8 cellular contexts compared by ENCODE assay signal in the genomic region with DNA sequence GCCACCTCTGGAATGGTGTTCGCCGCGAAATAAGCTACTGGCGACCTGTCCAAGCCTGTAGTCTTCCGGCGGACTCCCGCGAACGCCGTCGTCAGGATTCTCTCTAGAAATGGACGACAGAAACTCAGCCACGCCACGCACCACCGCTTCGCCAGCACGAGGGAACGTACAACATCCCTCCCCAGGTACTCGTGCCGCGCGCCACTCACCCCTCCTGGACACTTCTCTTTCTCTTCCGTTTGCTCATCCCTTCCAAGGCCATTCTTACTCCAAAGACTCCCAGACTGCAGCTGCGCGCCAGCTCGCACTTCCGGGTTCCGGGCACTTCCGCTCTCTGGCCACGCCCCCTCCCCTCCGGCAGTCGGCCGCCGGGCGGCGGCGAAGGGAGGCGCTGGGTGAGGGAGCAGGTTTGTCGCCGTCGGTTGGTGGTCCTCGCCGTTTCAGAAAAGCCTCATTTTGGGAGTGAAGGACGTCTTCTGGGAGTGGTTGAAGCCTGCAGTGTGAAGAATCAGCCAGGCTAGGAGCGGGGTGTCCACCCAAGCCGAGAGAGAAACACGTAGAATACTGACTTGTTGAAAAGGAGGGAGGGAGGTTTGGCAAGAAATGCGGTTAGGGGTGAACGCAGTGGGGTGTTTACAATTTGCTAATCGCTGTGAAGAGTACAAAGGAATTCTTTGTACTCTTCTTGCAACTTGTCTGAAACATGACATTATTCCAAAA. TPM values are rescaled to one million over a fixed set of nuclear protein-coding genes. Genes with fewer than 3 reads are reported as not detected.
A peak's percentile ranks its signal among the peaks of the same experiment; 100 is the strongest.
DNase-seq lines count a peak whose midpoint lies in the region; ATAC-seq and TF ChIP-seq lines count a peak whose summit lies in the region.

A gene with protein sequence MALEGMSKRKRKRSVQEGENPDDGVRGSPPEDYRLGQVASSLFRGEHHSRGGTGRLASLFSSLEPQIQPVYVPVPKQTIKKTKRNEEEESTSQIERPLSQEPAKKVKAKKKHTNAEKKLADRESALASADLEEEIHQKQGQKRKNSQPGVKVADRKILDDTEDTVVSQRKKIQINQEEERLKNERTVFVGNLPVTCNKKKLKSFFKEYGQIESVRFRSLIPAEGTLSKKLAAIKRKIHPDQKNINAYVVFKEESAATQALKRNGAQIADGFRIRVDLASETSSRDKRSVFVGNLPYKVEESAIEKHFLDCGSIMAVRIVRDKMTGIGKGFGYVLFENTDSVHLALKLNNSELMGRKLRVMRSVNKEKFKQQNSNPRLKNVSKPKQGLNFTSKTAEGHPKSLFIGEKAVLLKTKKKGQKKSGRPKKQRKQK (minus strand): TSS at position 286 of the 720 bp plus-strand sequence. CDS start 24 bp downstream, at position 262.

- peak; percentile 18 for DNase-seq in DMS153 (lab: John Stamatoyannopoulos, UW)
- DNase-seq in OCI-M1 (lab: John Stamatoyannopoulos, UW): peak; percentile 97
- DNase-seq in activated T-cell treated with anti-CD3 and anti-CD28 coated beads for 24 hours (ENCODE audit: low read depth): peak; percentile 91
- DNase-seq in epithelial cell of esophagus (ENCODE audit: low read depth): peak; percentile 92
- peak; percentile 88 to 94 for DNase-seq in stimulated activated CD8-positive, alpha-beta memory T cell treated with anti-CD3 and anti-CD28 coated beads, Interleukin-2, amount 100 ng/mL, for 48 hours (ENCODE audit: low read depth in 2 of 2)

- peaks cover 26% of the 10 kb centered on the region for H3K4me1 ChIP-seq in mononuclear cell (ENCODE audit: insufficient read depth, low read length)

- peaks cover 10 to 20% (median 14%) of the 10 kb centered on the region in 3 donors for H3K4me1 Mint-ChIP-seq in IgD-negative memory B cell

- peak within 1 kb of the TSS; percentile 83 for H3K4me3 ChIP-seq in epithelial cell of esophagus (ENCODE audit: low read length)
- H3K4me3 ChIP-seq in mononuclear cell (ENCODE audit: low read length): peak within 1 kb of the TSS; percentile 85

- no peaks in the 10 kb centered on the region for H3K9me3 Mint-ChIP-seq in IgD-negative memory B cell

- no peaks in the 10 kb centered on the region for H3K27me3 Mint-ChIP-seq in IgD-negative memory B cell

- H3K27me3 ChIP-seq in mononuclear cell (ENCODE audit: insufficient read depth, low read length): no peaks in the 10 kb centered on the region

- H3K9me3 ChIP-seq in mononuclear cell (ENCODE audit: low read depth, low read length): no peaks in the 10 kb centered on the region

- peaks cover 2% of the 10 kb centered on the region for H3K36me3 Mint-ChIP-seq in IgD-negative memory B cell

- peak; percentile 97 for ATAC-seq in GM21529 (IDR thresholded peaks at IDR 0.05; ENCODE audit: unreplicated experiment)

- H3K27ac Mint-ChIP-seq in IgD-negative memory B cell: peak within 1 kb of the TSS; percentile 98 to 99 (median 99)

- peak; percentile 14 for TF ChIP-seq CTCF in epithelial cell of esophagus (IDR thresholded peaks at IDR 0.05; ENCODE audit: insufficient read depth, low read depth, low read length, missing control alignments)

- peak within 1 kb of the TSS; percentile 97 to 99 (median 98) for H3K4me3 Mint-ChIP-seq in IgD-negative memory B cell

RNA-seq across cellular contexts. Expression of the gene that starts here (rescaled TPM):
- 86.7 TPM for polyA plus RNA-seq in IgD-negative memory B cell
- 139 TPM for total RNA-seq in mononuclear cell

Comparison
In these comparisons a context has a peak if more than half of its experiments do, and no peak if none do; other contexts are left out.
1. Peak in every context shown above with its lines: DNase-seq, ATAC-seq and H3K4me3 ChIP-seq.
2. DNase-seq: peak in every context shown above with its lines; median percentile 97 in OCI-M1; 92 in epithelial cell of esophagus; 91 in activated T-cell treated with anti-CD3 and anti-CD28 coated beads for 24 hours; 91 in stimulated activated CD8-positive, alpha-beta memory T cell treated with anti-CD3 and anti-CD28 coated beads, Interleukin-2, amount 100 ng/mL, for 48 hours; 18 in DMS153.